Comparison of ENCODE assay signal across 28 cellular contexts in genomic region chr13:30715357-30715756, GRCh38. TPM values are rescaled to one million over a fixed set of nuclear protein-coding genes. Genes with fewer than 3 reads are reported as not detected.
"Had no signal": no experiment of that assay in that cellular context is flagged by ENCODE, and none has a peak within 500 bp of the region (broad histone marks: within the 10 kb centered on the region; RNA-seq: fewer than 3 reads in every experiment).

No MANE protein-coding gene starts in this region.

- FAIRE-seq: endometrium, islet of Langerhans, pancreas had no signal

- H3K4me3 ChIP-seq: breast epithelium, esophagus squamous epithelium, pancreas, prostate gland, smooth muscle cell, suprapubic skin, tibial artery had no signal

- H3K36me3 ChIP-seq: breast epithelium, esophagus squamous epithelium, pancreas, prostate gland, suprapubic skin, tibial artery had no signal

- H3K4me1 ChIP-seq: breast epithelium, pancreas, prostate gland, suprapubic skin, tibial artery had no signal

- H3K27ac Mint-ChIP-seq: activated CD4-positive, alpha-beta T cell treated with anti-CD3 and anti-CD28 coated beads for 36 hours; activated CD8-positive, alpha-beta T cell treated with anti-CD3 and anti-CD28 coated beads, Interleukin-2, amount 10 ng/mL, durations not matched to agents 7 days and 5 days; activated naive CD4-positive, alpha-beta T cell treated with anti-CD3 and anti-CD28 coated beads, Interleukin-2, amount 10 ng/mL, durations not matched to agents 7 days and 5 days; naive thymus-derived CD4-positive, alpha-beta T cell had no signal

- H3K27ac ChIP-seq: breast epithelium, epithelial cell of prostate, pancreas, prostate gland, suprapubic skin, tibial artery had no signal

- H3K27me3 Mint-ChIP-seq: central memory CD8-positive, alpha-beta T cell had no signal

- H3K36me3 Mint-ChIP-seq: activated naive CD4-positive, alpha-beta T cell treated with anti-CD3 and anti-CD28 coated beads, Interleukin-2, amount 10 ng/mL, durations not matched to agents 7 days and 5 days had no signal

- DNase-seq: activated CD4-positive, alpha-beta T cell treated with anti-CD3 and anti-CD28 coated beads for 36 hours; activated CD4-positive, CD25-positive, alpha-beta regulatory T cell; activated CD8-positive, alpha-beta T cell treated with anti-CD3 and anti-CD28 coated beads, Interleukin-2, amount 10 ng/mL, durations not matched to agents 7 days and 5 days; activated gamma-delta T cell; activated naive CD4-positive, alpha-beta T cell treated with anti-CD3 and anti-CD28 coated beads, Interleukin-2, amount 10 ng/mL, durations not matched to agents 7 days and 5 days; amniotic stem cell; dermis blood vessel endothelial cell; effector CD4-positive, alpha-beta T cell; esophagus squamous epithelium; foreskin melanocyte; midbrain; naive thymus-derived CD4-positive, alpha-beta T cell; nucleus accumbens; pancreas; retina; stimulated activated CD4-positive, alpha-beta T cell treated with anti-CD3 and anti-CD28 coated beads, Interleukin-15, amount 100 ng/mL, for 24 hours; stimulated activated CD4-positive, alpha-beta T cell treated with anti-CD3 and anti-CD28 coated beads, Interleukin-2, amount 100 ng/mL, for 24 hours; stimulated activated naive CD4-positive, alpha-beta T cell; tibial artery had no signal

- H3K9me3 ChIP-seq: breast epithelium, esophagus squamous epithelium, pancreas, prostate gland, suprapubic skin, tibial artery had no signal

- H3K9me3 Mint-ChIP-seq: activated naive CD4-positive, alpha-beta T cell treated with anti-CD3 and anti-CD28 coated beads, Interleukin-2, amount 10 ng/mL, durations not matched to agents 7 days and 5 days; central memory CD8-positive, alpha-beta T cell; naive thymus-derived CD4-positive, alpha-beta T cell had no signal

- H3K27me3 ChIP-seq: breast epithelium, esophagus squamous epithelium, pancreas, suprapubic skin, tibial artery had no signal

- H3K4me3 Mint-ChIP-seq: activated CD4-positive, alpha-beta T cell treated with anti-CD3 and anti-CD28 coated beads for 36 hours; activated CD8-positive, alpha-beta T cell treated with anti-CD3 and anti-CD28 coated beads, Interleukin-2, amount 10 ng/mL, durations not matched to agents 7 days and 5 days; activated naive CD4-positive, alpha-beta T cell treated with anti-CD3 and anti-CD28 coated beads, Interleukin-2, amount 10 ng/mL, durations not matched to agents 7 days and 5 days; central memory CD8-positive, alpha-beta T cell; naive thymus-derived CD4-positive, alpha-beta T cell had no signal

- ATAC-seq: activated CD4-positive, alpha-beta T cell treated with anti-CD3 and anti-CD28 coated beads for 36 hours; activated CD8-positive, alpha-beta T cell treated with anti-CD3 and anti-CD28 coated beads, Interleukin-2, amount 10 ng/mL, durations not matched to agents 7 days and 5 days had no signal

- H3K4me2 ChIP-seq: smooth muscle cell had no signal

RNA-seq across cellular contexts. Expression of gene ALOX5AP, which starts 20.0 kb away (rescaled TPM):
- total RNA-seq: smooth muscle cell had no signal
- polyA plus RNA-seq: neural cell had no signal
